ENCODE assay signal across 1 cellular context in genomic region chrX:53674581-53674980, GRCh38.
TF ChIP-seq lines count a peak whose summit lies in the region.

No MANE protein-coding gene starts in this region.

TF ChIP-seq in H1, 55 proteins besides CTCF, POLR2A, EP300 and RAD21:
- TF ChIP-seq SAP30 (IDR thresholded peaks at IDR 0.05; ENCODE audit: insufficient read depth, insufficient replicate concordance, low read length) (no peak), SUZ12 (IDR thresholded peaks at IDR 0.05; ENCODE audit: low read length) (no peak)
